Comparison of ENCODE assay signal across 15 cellular contexts in genomic region chr11:95459268-95460040, GRCh38.
A peak's percentile ranks its signal among the peaks of the same experiment; 100 is the strongest.
DNase-seq lines count a peak whose midpoint lies in the region; ATAC-seq and TF ChIP-seq lines count a peak whose summit lies in the region.
"Had no signal": no experiment of that assay in that cellular context is flagged by ENCODE, and none has a peak within 500 bp of the region (broad histone marks: within the 10 kb centered on the region; RNA-seq: fewer than 3 reads in every experiment).

No MANE protein-coding gene starts in this region.

- TF ChIP-seq CTCF in choroid plexus epithelial cell (conservative IDR thresholded peaks at IDR 0.05; ENCODE audit: low read depth, low read length), result no peak

- no peaks in the 10 kb centered on the region for H3K36me3 ChIP-seq in aorta (ENCODE audit: control insufficient read depth in 1 of 2, insufficient read depth in 2 of 2, low read length in 1 of 2)

- H3K4me1 ChIP-seq in aorta (ENCODE audit: control insufficient read depth in 1 of 2, insufficient read depth in 2 of 2, low read length in 2 of 2), result peaks cover 0 to 3% of the 10 kb centered on the region in 2 donors

- intact Hi-C loops in aorta (cut with DNase I), result no loop called here

- H3K27me3 ChIP-seq in aorta (ENCODE audit: control insufficient read depth in 1 of 2, insufficient read depth in 2 of 2, low read length in 1 of 2), result no peaks in the 10 kb centered on the region

- no peak overlapping the region for H3K4me3 ChIP-seq in choroid plexus epithelial cell (ENCODE audit: low read depth, low read length)
- no peak overlapping the region for H3K4me3 ChIP-seq in aorta (ENCODE audit: low read length in 2 of 2)
- H3K4me3 ChIP-seq: mucosa of descending colon, PC-9 had no signal

- no peaks in the 10 kb centered on the region for H3K9me3 ChIP-seq in aorta (ENCODE audit: control insufficient read depth, low read length)
- H3K9me3 ChIP-seq: mucosa of descending colon had no signal

- WGBS in aorta, 2 donors, result 14 to 16% methylated on average over 7 of the region's 7 CpGs

- no peak overlapping the region for H3K27ac ChIP-seq in aorta (ENCODE audit: low read depth in 1 of 2, low read length in 2 of 2)
- H3K27ac ChIP-seq: PC-9 had no signal

- DNase-seq in NCI-H748 (lab: John Stamatoyannopoulos, UW; ENCODE audit: unreplicated experiment) (peak; percentile 51), NCI-H748 treated with DMSO at 0.1 percent for 48 hours (lab: John Stamatoyannopoulos, UW) (no peak), choroid plexus epithelial cell (ENCODE audit: low read depth) (peak; percentile 20), left kidney (ENCODE audit: low read depth, low spot score) (peak; percentile 38), aorta (no peak)
- DNase-seq: activated CD8-positive, alpha-beta memory T cell treated with anti-CD3 and anti-CD28 coated beads, Interleukin-2, amount 10 ng/mL, durations not matched to agents 7 days and 5 days; DND-41; HCEC 1CT; mucosa of descending colon; NCI-H1930; PC-9; T1000 had no signal

- ATAC-seq in aorta (ENCODE audit: low FRiP score) (peak; percentile 80), HG03520 (IDR thresholded peaks at IDR 0.05; ENCODE audit: unreplicated experiment) (no peak), HG03045 (IDR thresholded peaks at IDR 0.05; ENCODE audit: unreplicated experiment) (no peak), HG02610 (IDR thresholded peaks at IDR 0.05; ENCODE audit: unreplicated experiment) (no peak)
- ATAC-seq: activated CD8-positive, alpha-beta memory T cell treated with anti-CD3 and anti-CD28 coated beads, Interleukin-2, amount 10 ng/mL, durations not matched to agents 7 days and 5 days; mucosa of descending colon had no signal

Comparison
In these comparisons a context has a peak if more than half of its experiments do, and no peak if none do; other contexts are left out.
1. DNase-seq: peak in NCI-H748 (single experiment), choroid plexus epithelial cell (single experiment) and left kidney (single experiment); none in NCI-H748 treated with DMSO at 0.1 percent for 48 hours (single experiment) and aorta (0 of 2).